In the genomic region with DNA sequence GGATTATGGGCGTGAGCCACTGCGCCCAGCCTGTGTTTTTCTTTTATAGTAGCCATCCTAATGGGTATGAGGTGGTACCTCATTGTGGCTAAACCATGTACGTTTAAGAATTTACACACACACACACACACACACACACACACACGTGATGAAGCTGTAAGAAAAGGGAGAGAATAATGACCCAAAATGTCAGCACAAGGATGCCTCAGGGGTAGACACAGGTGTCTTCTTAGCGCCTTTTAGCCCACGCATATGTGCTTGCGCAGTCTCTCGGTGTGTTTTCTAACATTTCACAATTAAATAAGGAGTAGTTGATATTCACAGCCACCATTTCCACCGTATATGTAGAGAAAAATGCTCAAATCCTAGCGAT, we compare ENCODE assay signal across 8 cellular contexts. TPM values are rescaled to one million over a fixed set of nuclear protein-coding genes. Genes with fewer than 3 reads are reported as not detected.
DNase-seq lines count a peak whose midpoint lies in the region; ATAC-seq and TF ChIP-seq lines count a peak whose summit lies in the region.

No MANE protein-coding gene starts in this region.

- H2BK120ac ChIP-seq in IMR-90 (ENCODE audit: low read depth, low read length) (no peak overlapping the region), mesendoderm (ENCODE audit: low read depth, low read length) (no peak overlapping the region)

- peak overlapping the region; percentile 97 for H2AFZ ChIP-seq in IMR-90 (replicated peaks; ENCODE audit: low read length, poor library complexity)

- H3K4ac ChIP-seq in IMR-90 (ENCODE audit: low read depth, low read length) (peak overlapping the region; percentile 58; the same call in 1 of the 2 replicates), mesendoderm (ENCODE audit: low read depth, low read length) (peak overlapping the region; percentile 65)

- peak overlapping the region; percentile 61; the same call in 1 of the 2 replicates for H3K14ac ChIP-seq in IMR-90 (replicated peaks; ENCODE audit: low read depth, low read length)

- no CpG with 5 or more reads among the region's 10 CpGs for WGBS in IMR-90 (ENCODE audit: extremely low coverage in 2 of 2, insufficient read length in 1 of 2), 2 experiments
- WGBS in mesendoderm (ENCODE audit: extremely low coverage, insufficient coverage, low lambda C conversion rate) = no CpG with 5 or more reads among the region's 10 CpGs

- H3K36me3 ChIP-seq in BLaER1 treated with 17β-estradiol and CSF1 and Interleukin-3, amounts not matched to agents 10 nM and 100 nM = peaks cover 0 to 5% (median 0%) of the 10 kb centered on the region in 11 experiments; a peak in 1 of 22 replicates
- H3K36me3 ChIP-seq in IMR-90 (ENCODE audit: control insufficient read depth, insufficient read depth, low read length) (peaks cover under 1% of the 10 kb centered on the region; the same call in 1 of the 2 replicates), brain microvascular endothelial cell (replicated peaks) (no peaks in the 10 kb centered on the region), mesendoderm (ENCODE audit: control insufficient read depth, insufficient read depth, low read length) (no peaks in the 10 kb centered on the region)

- no TSS peak for BruUV-seq in IMR-90 (replicated peaks; lab: Mats Ljungman, UMichigan)

- H3K9ac ChIP-seq in BLaER1 treated with 17β-estradiol and CSF1 and Interleukin-3, amounts not matched to agents 10 nM and 100 nM = peak overlapping the region; percentile 87 to 97 (median 91)
- peak overlapping the region; percentile 87 for H3K9ac ChIP-seq in IMR-90 (ENCODE audit: low read depth, low read length)
- H3K9ac ChIP-seq in mesendoderm (ENCODE audit: low read length) = peak overlapping the region; percentile 82

- H4K20me1 ChIP-seq in BLaER1 treated with 17β-estradiol and CSF1 and Interleukin-3, amounts not matched to agents 10 nM and 100 nM = peaks cover 36 to 38% (median 36%) of the 10 kb centered on the region in 11 experiments
- H4K20me1 ChIP-seq in IMR-90 (ENCODE audit: insufficient read depth, low read length) = peaks cover 34% of the 10 kb centered on the region

- ATAC-seq in IMR-90 (ENCODE audit: low read depth) (no peak), HG03460 (IDR thresholded peaks at IDR 0.05; ENCODE audit: unreplicated experiment) (no peak), HG02938 (IDR thresholded peaks at IDR 0.05; ENCODE audit: unreplicated experiment) (no peak)

- TF ChIP-seq POLR2A in IMR-90 (IDR thresholded peaks at IDR 0.05; ENCODE audit: low read depth, low read length) = no peak

- no peak for TF ChIP-seq RAD21 in IMR-90 (IDR thresholded peaks at IDR 0.05; ENCODE audit: low read length)

- H3K79me1 ChIP-seq in IMR-90 (ENCODE audit: low read depth in 1 of 2, low read length in 2 of 2) = peaks cover 8 to 27% of the 10 kb centered on the region in 2 experiments
- H3K79me1 ChIP-seq in mesendoderm (ENCODE audit: low read length) = peaks cover 9% of the 10 kb centered on the region

- peak overlapping the region; percentile 64 to 97 (median 91) for H3K27ac ChIP-seq in BLaER1 treated with 17β-estradiol and CSF1 and Interleukin-3, amounts not matched to agents 10 nM and 100 nM
- H3K27ac ChIP-seq in IMR-90 (ENCODE audit: insufficient read depth, low read length) = peak overlapping the region; percentile 96
- H3K27ac ChIP-seq in brain microvascular endothelial cell = no peak overlapping the region
- no peak overlapping the region for H3K27ac ChIP-seq in mesendoderm (ENCODE audit: low read depth, low read length)

- H3K23ac ChIP-seq in IMR-90 (ENCODE audit: low read depth, low read length) (peak overlapping the region; percentile 63), mesendoderm (ENCODE audit: low read length) (no peak overlapping the region)

- H4K91ac ChIP-seq in IMR-90 (ENCODE audit: insufficient read depth, low read depth, low read length) = peak overlapping the region; percentile 57; the same call in 1 of the 2 replicates

- peak overlapping the region; percentile 89 to 100 (median 98) for H3K4me2 ChIP-seq in BLaER1 treated with 17β-estradiol and CSF1 and Interleukin-3, amounts not matched to agents 10 nM and 100 nM
- H3K4me2 ChIP-seq in IMR-90 (ENCODE audit: low read depth, low read length) (peak overlapping the region; percentile 66), mesendoderm (ENCODE audit: low read length) (peak overlapping the region; percentile 63)

- H2BK15ac ChIP-seq in IMR-90 (ENCODE audit: low read depth, low read length) (no peak overlapping the region), mesendoderm (replicated peaks; ENCODE audit: low read depth) (no peak overlapping the region)

- POLR2A ChIA-PET in IMR-90 (lab: Charles Lee; ENCODE audit: unreplicated experiment) = no interaction called here

- H3K18ac ChIP-seq in IMR-90 (ENCODE audit: low read depth, low read length) (peak overlapping the region; percentile 24), mesendoderm (ENCODE audit: low read length) (peak overlapping the region; percentile 78)

- CTCF ChIA-PET in IMR-90 (lab: Yijun Ruan, JAX) = no interaction called here

- H2BK5ac ChIP-seq in IMR-90 (ENCODE audit: low read depth, low read length, poor library complexity, severe bottlenecking) (peak overlapping the region; percentile 80), mesendoderm (ENCODE audit: low read length) (no peak overlapping the region)

- 0 out of 2 replicates have a peak overlapping the region, but pooled peaks have one; percentile 24 for H3K56ac ChIP-seq in IMR-90 (ENCODE audit: extremely low read depth, insufficient read depth, low read length)
- peak overlapping the region; percentile 91 for H3K56ac ChIP-seq in mesendoderm (ENCODE audit: low read length)

- dilution Hi-C loops in IMR-90 (cut with HindIII; ENCODE audit: low sequenced_read_pairs, unreplicated experiment) = no loop called here

- peaks cover 6% of the 10 kb centered on the region for H3K79me2 ChIP-seq in mesendoderm (ENCODE audit: control insufficient read depth, insufficient read depth, low read length)

- TF ChIP-seq CTCF in IMR-90 (conservative IDR thresholded peaks at IDR 0.05; ENCODE audit: low read depth, low read length) (no peak), brain microvascular endothelial cell (IDR thresholded peaks at IDR 0.05; ENCODE audit: low read depth, low read length, missing control alignments) (no peak)

- DNase-seq in IMR-90 (peak; percentile 4), brain microvascular endothelial cell (no peak), mesendoderm (no peak), AG08396 (ENCODE audit: low spot score) (no peak), HUDEP-2 (lab: John Stamatoyannopoulos, UW; ENCODE audit: unreplicated experiment in 76 of 76) (no peak)

- H3K9me1 ChIP-seq in IMR-90 (ENCODE audit: insufficient read depth, low read length) = no peaks in the 10 kb centered on the region

- peak overlapping the region; percentile 55 for H4K5ac ChIP-seq in IMR-90 (ENCODE audit: low read depth, low read length)
- H4K5ac ChIP-seq in mesendoderm (ENCODE audit: low read length) = no peak overlapping the region

- no peak overlapping the region for H2BK20ac ChIP-seq in IMR-90 (ENCODE audit: low read depth, low read length)

- H3K4me3 ChIP-seq in BLaER1 treated with 17β-estradiol and CSF1 and Interleukin-3, amounts not matched to agents 10 nM and 100 nM = peak overlapping the region; percentile 70 to 88 (median 81)
- H3K4me3 ChIP-seq in IMR-90 (ENCODE audit: insufficient read depth, low read depth, low read length) = peak overlapping the region; percentile 82
- H3K4me3 ChIP-seq in brain microvascular endothelial cell (ENCODE audit: low read depth, low read length) = peak overlapping the region; percentile 67
- peak overlapping the region; percentile 35 for H3K4me3 ChIP-seq in mesendoderm (ENCODE audit: low read length)

- intact Hi-C loops in IMR-90 (cut with micrococcal nuclease) = no loop called here

- peaks cover 79 to 88% (median 87%) of the 10 kb centered on the region in 10 experiments for H3K4me1 ChIP-seq in BLaER1 treated with 17β-estradiol and CSF1 and Interleukin-3, amounts not matched to agents 10 nM and 100 nM
- H3K4me1 ChIP-seq in IMR-90 (ENCODE audit: control insufficient read depth, insufficient read depth, low read length) (peaks cover 15% of the 10 kb centered on the region; the same call in 1 of the 2 replicates), mesendoderm (ENCODE audit: control insufficient read depth, low read depth, low read length) (peaks cover 3% of the 10 kb centered on the region)

- H2AK5ac ChIP-seq in IMR-90 (ENCODE audit: low read depth, low read length) (peak overlapping the region; percentile 27), mesendoderm (ENCODE audit: low read length) (peak overlapping the region; percentile 74)

- H2AK9ac ChIP-seq in IMR-90 (replicated peaks; ENCODE audit: low read depth, low read length, poor library complexity) = peak overlapping the region; percentile 65

- no peaks in the 10 kb centered on the region for H3K27me3 ChIP-seq in BLaER1 treated with 17β-estradiol and CSF1 and Interleukin-3, amounts not matched to agents 10 nM and 100 nM
- H3K27me3 ChIP-seq in IMR-90 (ENCODE audit: control insufficient read depth, insufficient read depth, low read length) (peaks cover 2% of the 10 kb centered on the region; the same call in 1 of the 2 replicates), brain microvascular endothelial cell (replicated peaks) (no peaks in the 10 kb centered on the region), mesendoderm (ENCODE audit: insufficient read depth, low read length, poor library complexity) (no peaks in the 10 kb centered on the region)

- no peaks in the 10 kb centered on the region for H3K9me3 ChIP-seq in BLaER1 treated with 17β-estradiol and CSF1 and Interleukin-3, amounts not matched to agents 10 nM and 100 nM (replicated peaks in 1 of 11)
- no peaks in the 10 kb centered on the region for H3K9me3 ChIP-seq in IMR-90 (ENCODE audit: control insufficient read depth, insufficient read depth, low read length)

- H4K8ac ChIP-seq in IMR-90 (ENCODE audit: low read depth in 2 of 2, low read length in 2 of 2) (peak overlapping the region; percentile 87 to 92), mesendoderm (ENCODE audit: low read depth, low read length) (no peak overlapping the region)

- in situ Hi-C loops in IMR-90 (cut with MboI; ENCODE audit: low sequenced_read_pairs) = no loop called here
- in situ Hi-C loops in brain microvascular endothelial cell (cut with HindIII; ENCODE audit: low pct_ligation_motif_present, low sequenced_read_pairs) = no loop called here

RNA-seq across cellular contexts. Expression of a gene that starts 0.8 kb away (rescaled TPM):
- 100 and 103 TPM in 2 replicates for total RNA-seq in IMR-90 (2012; rRNA removed)
- 126 and 131 TPM in 2 replicates for polyA plus RNA-seq in IMR-90 (2012; rRNA removed)
- polyA plus RNA-seq in IMR-90 (2012; cell fraction: cytosol; rRNA removed) = 121 and 205 TPM in 2 replicates
- polyA plus RNA-seq in IMR-90 (2012; cell fraction: nucleus; rRNA removed; ENCODE audit: low replicate concordance) = 315 and 685 TPM in 2 replicates
- 41.1 TPM for polyA plus RNA-seq in mesendoderm (2013, experiment 1 of 2)
- polyA plus RNA-seq in mesendoderm (2013, experiment 2 of 2) = 42.3 TPM

RNA-seq across cellular contexts. Expression of a gene that starts 13.4 kb away (rescaled TPM):
- total RNA-seq in IMR-90 (2012; rRNA removed) = not detected in 2 replicates
- 0.03 and 0.05 TPM in 2 replicates for polyA plus RNA-seq in IMR-90 (2012; rRNA removed)
- not detected in 2 replicates for polyA plus RNA-seq in IMR-90 (2012; cell fraction: cytosol; rRNA removed)
- 0.54 and 0.91 TPM in 2 replicates for polyA plus RNA-seq in IMR-90 (2012; cell fraction: nucleus; rRNA removed; ENCODE audit: low replicate concordance)
- polyA plus RNA-seq in mesendoderm (2013, experiment 1 of 2) = 0.08 TPM
- polyA plus RNA-seq in mesendoderm (2013, experiment 2 of 2) = 0.10 TPM

RNA-seq across cellular contexts. Expression of a gene that starts 37.4 kb away (rescaled TPM):
- total RNA-seq in IMR-90 (2012; rRNA removed) = not detected in 2 replicates
- not detected in 2 replicates for polyA plus RNA-seq in IMR-90 (2012; rRNA removed)
- polyA plus RNA-seq in IMR-90 (2012; cell fraction: cytosol; rRNA removed) = not detected in 2 replicates
- polyA plus RNA-seq in IMR-90 (2012; cell fraction: nucleus; rRNA removed; ENCODE audit: low replicate concordance) = not detected in 2 replicates
- polyA plus RNA-seq in mesendoderm (2013, experiment 1 of 2) = 1.9 TPM
- polyA plus RNA-seq in mesendoderm (2013, experiment 2 of 2) = 1.5 TPM

RNA-seq across cellular contexts. Expression of a gene that starts 40.1 kb away (rescaled TPM):
- 3.3 and 3.8 TPM in 2 replicates for total RNA-seq in IMR-90 (2012; rRNA removed)
- 10.3 and 12.4 TPM in 2 replicates for polyA plus RNA-seq in IMR-90 (2012; rRNA removed)
- 18.3 and 20.2 TPM in 2 replicates for polyA plus RNA-seq in IMR-90 (2012; cell fraction: cytosol; rRNA removed)
- 43.6 and 107 TPM in 2 replicates for polyA plus RNA-seq in IMR-90 (2012; cell fraction: nucleus; rRNA removed; ENCODE audit: low replicate concordance)
- polyA plus RNA-seq in mesendoderm (2013, experiment 1 of 2) = 10.7 TPM
- polyA plus RNA-seq in mesendoderm (2013, experiment 2 of 2) = 10.9 TPM

RNA-seq across cellular contexts. Expression of a gene that starts 54.4 kb away (rescaled TPM):
- total RNA-seq in IMR-90 (2012; rRNA removed) = not detected in 2 replicates
- not detected in 2 replicates for polyA plus RNA-seq in IMR-90 (2012; rRNA removed)
- polyA plus RNA-seq in IMR-90 (2012; cell fraction: cytosol; rRNA removed) = not detected in 2 replicates
- polyA plus RNA-seq in IMR-90 (2012; cell fraction: nucleus; rRNA removed; ENCODE audit: low replicate concordance) = 0.05 TPM in 1 of 2 replicates, not detected in the other
- polyA plus RNA-seq in mesendoderm (2013, experiment 1 of 2) = 0.66 TPM
- polyA plus RNA-seq in mesendoderm (2013, experiment 2 of 2) = 0.87 TPM

Comparison
In these comparisons a context has a peak if more than half of its experiments do, and no peak if none do; other contexts are left out.
1. H3K27ac ChIP-seq: peak in BLaER1 treated with 17β-estradiol and CSF1 and Interleukin-3, amounts not matched to agents 10 nM and 100 nM (11 of 11) and IMR-90 (single experiment); none in brain microvascular endothelial cell (single experiment) and mesendoderm (single experiment).
2. Peak in every context shown above with its lines, with median percentiles within 50 percentile points of each other: H3K4me2 ChIP-seq, H3K4me3 ChIP-seq and H3K9ac ChIP-seq.